ENCODE assay signal across 12 cellular contexts in the genomic region with DNA sequence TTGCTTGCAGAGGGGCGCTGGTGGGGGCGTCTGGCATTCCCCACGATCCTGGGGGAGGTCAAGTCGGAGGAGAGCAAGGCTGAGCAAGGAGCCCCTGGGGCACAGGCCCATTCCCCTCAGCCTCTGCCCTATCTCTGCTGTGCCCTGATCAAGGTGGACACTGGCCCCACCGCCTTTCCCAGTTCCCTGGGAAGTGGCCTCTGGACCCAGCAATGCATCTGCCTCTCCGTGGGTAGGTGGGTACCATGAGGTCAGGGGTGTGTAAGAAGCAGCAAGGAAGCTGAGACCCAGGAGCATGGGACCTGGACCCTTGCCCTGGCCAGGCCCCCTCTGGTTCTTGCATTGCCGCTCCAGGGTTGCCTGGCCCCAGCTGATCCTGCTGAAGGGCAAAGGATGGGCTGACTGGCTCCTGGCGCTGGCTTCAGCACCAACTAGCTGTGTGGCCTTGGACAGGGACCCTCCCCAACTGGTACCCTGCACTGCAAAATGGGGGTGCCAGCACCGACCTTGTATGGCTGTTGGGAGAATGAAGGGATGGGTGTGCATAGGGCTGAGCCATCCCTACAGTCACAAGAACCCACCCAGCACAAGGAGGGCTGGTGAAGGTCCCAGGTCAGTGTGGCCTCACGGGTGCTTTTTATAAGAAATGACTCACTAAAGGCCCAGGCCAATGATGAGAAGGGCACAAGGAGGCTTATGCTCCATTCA. TPM values are rescaled to one million over a fixed set of nuclear protein-coding genes. Genes with fewer than 3 reads are reported as not detected.
DNase-seq lines count a peak whose midpoint lies in the region; ATAC-seq and TF ChIP-seq lines count a peak whose summit lies in the region.
"Had no signal": no experiment of that assay in that cellular context is flagged by ENCODE, and none has a peak within 500 bp of the region (broad histone marks: within the 10 kb centered on the region; RNA-seq: fewer than 3 reads in every experiment).

No MANE protein-coding gene starts in this region.

- no peaks in the 10 kb centered on the region for H4K20me1 ChIP-seq in mammary epithelial cell (ENCODE audit: insufficient read depth, low read length)

- peak overlapping the region; percentile 77 for H3K4me3 Mint-ChIP-seq in MCF 10A (ENCODE audit: unreplicated experiment)
- peak overlapping the region; percentile 88 for H3K4me3 Mint-ChIP-seq in T-helper 17 cell

- H2AFZ ChIP-seq in mammary epithelial cell (ENCODE audit: low read depth, low read length): no peak overlapping the region

- POLR2A ChIA-PET in MCF 10A (lab: Yijun Ruan, JAX): interaction anchor here (1.2 to 2.1 kb wide), 3 partner anchors 9 to 90 kb away, joined by 3 to 8 read pairs (median 5); a partner anchor contains a TSS

- H3K9me3 ChIP-seq in mammary epithelial cell (replicated peaks; ENCODE audit: insufficient read depth, low read length) (no peaks in the 10 kb centered on the region), T-helper 17 cell (ENCODE audit: control insufficient read depth, low read length, poor library complexity, severe bottlenecking) (no peaks in the 10 kb centered on the region), transverse colon (no peaks in the 10 kb centered on the region)
- H3K9me3 ChIP-seq: colonic mucosa, right lobe of liver had no signal

- H3K27ac Mint-ChIP-seq in MCF 10A (ENCODE audit: low read depth, unreplicated experiment): peak overlapping the region; percentile 64
- H3K27ac Mint-ChIP-seq in T-helper 17 cell: peak overlapping the region; percentile 65

- H3K27me3 ChIP-seq in mammary epithelial cell (ENCODE audit: insufficient read depth, low read length) (no peaks in the 10 kb centered on the region), transverse colon (no peaks in the 10 kb centered on the region)
- H3K27me3 ChIP-seq: colonic mucosa, right lobe of liver had no signal

- DNase-seq in MCF 10A (ENCODE audit: unreplicated experiment): no peak
- DNase-seq in mammary epithelial cell: no peak
- DNase-seq in T-helper 17 cell: no peak
- DNase-seq in mesenteric fat pad (ENCODE audit: low spot score): peak; percentile 79
- peak; percentile 5 for DNase-seq in transverse colon
- no peak for DNase-seq in NCI-H2029 (lab: John Stamatoyannopoulos, UW)
- DNase-seq in 8988T: no peak
- no peak for DNase-seq in NCI-H1092 treated with DMSO at 0.1 percent for 48 hours (lab: John Stamatoyannopoulos, UW)
- DNase-seq: colonic mucosa had no signal

- in situ Hi-C loops in mammary epithelial cell (cut with MboI; ENCODE audit: low sequenced_read_pairs in 2 of 2): no loop called here
- in situ Hi-C loops in transverse colon (cut with MboI; ENCODE audit: low pct_ligation_motif_present in 1 of 4, low pct_unique_long_range_greater_than_20kb in 1 of 4, low sequenced_read_pairs in 3 of 4): no loop called here

- dilution Hi-C loops in mammary epithelial cell (cut with HindIII; ENCODE audit: low sequenced_read_pairs): no loop called here

- TF ChIP-seq CTCF in MCF 10A (IDR thresholded peaks at IDR 0.05; ENCODE audit: unreplicated experiment): no peak
- no peak for TF ChIP-seq CTCF in mammary epithelial cell (conservative IDR thresholded peaks at IDR 0.05 in 1 of 2, IDR thresholded peaks at IDR 0.05 in 1 of 2; ENCODE audit: extremely low read depth in 1 of 2, insufficient read depth in 1 of 2, low read depth in 1 of 2, low read length in 2 of 2)
- TF ChIP-seq CTCF in transverse colon (IDR thresholded peaks at IDR 0.05): no peak

- H3K79me2 ChIP-seq in mammary epithelial cell (ENCODE audit: insufficient read depth, low read length): peaks cover 20% of the 10 kb centered on the region

- H3K4me3 ChIP-seq in mammary epithelial cell (replicated peaks in 1 of 3; ENCODE audit: insufficient read depth in 1 of 3, low read depth in 2 of 3, low read length in 3 of 3) (no peak overlapping the region), transverse colon (no peak overlapping the region)

- no peak overlapping the region for H3K4me2 ChIP-seq in mammary epithelial cell (ENCODE audit: insufficient read depth, low read depth, low read length)

- H3K4me1 ChIP-seq in mammary epithelial cell (ENCODE audit: insufficient read depth, low read length) (peaks cover 28% of the 10 kb centered on the region), transverse colon (peaks cover 0 to 15% (median 13%) of the 10 kb centered on the region in 4 donors)

- H3K36me3 Mint-ChIP-seq in MCF 10A (ENCODE audit: insufficient read depth, unreplicated experiment) (peaks cover 26% of the 10 kb centered on the region), T-helper 17 cell (ENCODE audit: low read depth) (no peaks in the 10 kb centered on the region)

- CTCF ChIA-PET in MCF 10A (lab: Yijun Ruan, JAX): interaction anchor here (0.6 to 2.4 kb wide), 16 partner anchors 8 to 768 kb away, joined by 3 to 30 read pairs (median 4); no protein-coding TSS in a partner anchor
- CTCF ChIA-PET in mammary epithelial cell (lab: Charles Lee; ENCODE audit: low non-redundant PET): interaction anchor here (0.8 kb wide), 1 partner anchor 1527 kb away, joined by 3 read pairs; no protein-coding TSS in a partner anchor

- TF ChIP-seq POLR2A in transverse colon (IDR thresholded peaks at IDR 0.05): no peak

- intact Hi-C loops in MCF 10A (cut with micrococcal nuclease): no loop called here
- intact Hi-C loops in mammary epithelial cell (cut with micrococcal nuclease): no loop called here
- intact Hi-C loops in transverse colon (cut with DNase I; ENCODE audit: low total_unique reads): no loop called here

- 86% methylated on average over 4 of the region's 10 CpGs for WGBS in mammary epithelial cell (ENCODE audit: low coverage, missing lambda C conversion rate)
- 72% methylated on average over 9 of the region's 10 CpGs; no CpG with 5 or more reads in 1 of the 2 donors for WGBS in transverse colon (ENCODE audit: low coverage in 1 of 2), 2 donors

- H3K9ac ChIP-seq in mammary epithelial cell (ENCODE audit: insufficient read depth, low read length): no peak overlapping the region

- H3K9me3 Mint-ChIP-seq in MCF 10A (ENCODE audit: unreplicated experiment): no peaks in the 10 kb centered on the region

- no peaks in the 10 kb centered on the region for H3K27me3 Mint-ChIP-seq in MCF 10A (ENCODE audit: insufficient read depth, unreplicated experiment)
- no peaks in the 10 kb centered on the region for H3K27me3 Mint-ChIP-seq in T-helper 17 cell

- no TSS peak for BruUV-seq in MCF 10A (replicated peaks; lab: Mats Ljungman, UMichigan)
- no TSS peak for BruUV-seq in mammary epithelial cell (replicated peaks; lab: Mats Ljungman, UMichigan)

- ATAC-seq in T-helper 17 cell: no peak

- TF ChIP-seq EP300 in transverse colon (IDR thresholded peaks at IDR 0.05; ENCODE audit: low read depth): no peak

- no peaks in the 10 kb centered on the region for H3K36me3 ChIP-seq in mammary epithelial cell (ENCODE audit: insufficient read depth, low read length)
- no peaks in the 10 kb centered on the region for H3K36me3 ChIP-seq in transverse colon
- H3K36me3 ChIP-seq: colonic mucosa, right lobe of liver had no signal

- H3K4me1 Mint-ChIP-seq in MCF 10A (ENCODE audit: insufficient read depth, unreplicated experiment) (peaks cover 17% of the 10 kb centered on the region), T-helper 17 cell (peaks cover 9% of the 10 kb centered on the region)

- no peak overlapping the region for H3K27ac ChIP-seq in mammary epithelial cell (ENCODE audit: insufficient read depth, low read depth, low read length)
- no peak overlapping the region for H3K27ac ChIP-seq in transverse colon
- H3K27ac ChIP-seq: colonic mucosa, SK-N-MC had no signal

RNA-seq across cellular contexts. Expression of gene SLC25A29, which starts 19.6 kb away (rescaled TPM):
- total RNA-seq in MCF 10A (2022) (33.9 and 49.2 TPM in 2 replicates), mammary epithelial cell (10 to 100 TPM in 1 of 2 donors, 1 to 10 TPM in 1; 8.0 to 29.7 TPM), T-helper 17 cell (1 to 10 TPM; 3.7 to 5.9 TPM), mesenteric fat pad (20.0 TPM), transverse colon (10 to 100 TPM; 16.8 to 62.7 (median 19.7) TPM)
- 11.6 TPM for polyA plus RNA-seq in mammary epithelial cell
- polyA minus RNA-seq in mammary epithelial cell: 5.9 TPM

RNA-seq across cellular contexts. Expression of gene SLC25A47, which starts 36.5 kb away (rescaled TPM):
- not detected in 2 replicates for total RNA-seq in MCF 10A (2022)
- total RNA-seq in mammary epithelial cell: not detected
- not detected for polyA plus RNA-seq in mammary epithelial cell
- polyA minus RNA-seq in mammary epithelial cell: not detected
- not detected for total RNA-seq in T-helper 17 cell
- total RNA-seq in mesenteric fat pad: not detected
- total RNA-seq in transverse colon: under 1 TPM in 2 of 4 donors, not detected in 2; 0.27 to 0.32 TPM
- total RNA-seq: colonic mucosa, H4 had no signal

RNA-seq across cellular contexts. Expression of gene YY1, which starts 47.7 kb away (rescaled TPM):
- total RNA-seq in MCF 10A (2022) (66.7 and 73.3 TPM in 2 replicates), mammary epithelial cell (10 to 100 TPM; 42.3 to 67.0 TPM), T-helper 17 cell (10 to 100 TPM; 75.5 to 77.9 TPM), mesenteric fat pad (61.3 TPM), transverse colon (10 to 100 TPM; 50.8 to 61.3 (median 58.6) TPM)
- polyA plus RNA-seq in mammary epithelial cell: 30.3 TPM
- 33.8 TPM for polyA minus RNA-seq in mammary epithelial cell

Comparison
In these comparisons a context has a peak if more than half of its experiments do, and no peak if none do; other contexts are left out.
1. DNase-seq: peak in mesenteric fat pad (single experiment) and transverse colon (single experiment); none in MCF 10A (single experiment), mammary epithelial cell (single experiment), T-helper 17 cell (0 of 3), NCI-H2029 (single experiment), 8988T (single experiment) and NCI-H1092 treated with DMSO at 0.1 percent for 48 hours (single experiment).